In the genomic region with DNA sequence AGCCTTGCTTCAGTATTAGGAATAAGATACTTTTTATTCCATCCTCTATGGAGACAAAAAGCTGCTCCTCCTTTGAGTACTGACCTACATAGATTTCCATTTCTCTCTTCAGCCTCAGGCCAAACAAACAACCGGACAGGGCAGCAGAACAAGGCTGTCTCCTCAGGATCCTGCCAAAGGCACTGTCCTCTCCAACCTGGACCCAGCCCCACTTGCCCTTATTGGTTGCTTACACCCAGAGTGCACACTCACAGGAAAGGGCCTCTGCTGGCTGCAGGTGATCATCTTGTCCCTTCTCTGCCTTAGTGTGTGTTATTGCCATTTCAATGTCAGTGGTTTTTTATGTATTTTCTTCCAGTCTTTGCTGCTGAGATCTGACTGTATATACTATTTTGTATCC, we compare ENCODE assay signal across 25 cellular contexts. TPM values are rescaled to one million over a fixed set of nuclear protein-coding genes. Genes with fewer than 3 reads are reported as not detected.
DNase-seq lines count a peak whose midpoint lies in the region; ATAC-seq, FAIRE-seq and TF ChIP-seq lines count a peak whose summit lies in the region.
"Had no signal": no experiment of that assay in that cellular context is flagged by ENCODE, and none has a peak within 500 bp of the region (broad histone marks: within the 10 kb centered on the region; RNA-seq: fewer than 3 reads in every experiment).

No MANE protein-coding gene starts in this region.

- TF ChIP-seq CTCF in heart right ventricle (IDR thresholded peaks at IDR 0.05), result no peak
- no peak for TF ChIP-seq CTCF in CD14-positive monocyte (IDR thresholded peaks at IDR 0.05)

- peaks cover 54% of the 10 kb centered on the region for H3K36me3 ChIP-seq in CD4-positive, CD25-positive, alpha-beta regulatory T cell (ENCODE audit: control insufficient read depth, insufficient read depth, low read length)
- peaks cover 0 to 97% (median 16%) of the 10 kb centered on the region in 9 donors for H3K36me3 ChIP-seq in heart right ventricle

- H3K4me1 Mint-ChIP-seq in CD4-positive, CD25-positive, alpha-beta regulatory T cell, result peaks cover 0 to 15% (median 9%) of the 10 kb centered on the region in 4 donors
- no peaks in the 10 kb centered on the region for H3K4me1 Mint-ChIP-seq in CD14-positive monocyte

- peaks cover 32% of the 10 kb centered on the region for H3K36me3 Mint-ChIP-seq in CD4-positive, CD25-positive, alpha-beta regulatory T cell
- H3K36me3 Mint-ChIP-seq in CD14-positive monocyte, result peaks cover 76 to 91% of the 10 kb centered on the region in 2 donors

- H3K4me3 ChIP-seq in CD4-positive, CD25-positive, alpha-beta regulatory T cell (ENCODE audit: low read depth, low read length), result no peak overlapping the region
- H3K4me3 ChIP-seq in heart right ventricle, result no peak overlapping the region
- H3K4me3 ChIP-seq: left ventricle myocardium inferior, mucosa of descending colon, SJSA1, upper lobe of left lung had no signal

- no peaks in the 10 kb centered on the region for H3K9me3 ChIP-seq in CD4-positive, CD25-positive, alpha-beta regulatory T cell (ENCODE audit: control insufficient read depth in 2 of 2, low read length in 2 of 2)
- H3K9me3 ChIP-seq in heart right ventricle, result no peaks in the 10 kb centered on the region
- H3K9me3 ChIP-seq: left ventricle myocardium inferior, mucosa of descending colon, neutrophil, SJSA1, upper lobe of left lung had no signal

- no peak overlapping the region for H3K4me3 Mint-ChIP-seq in CD4-positive, CD25-positive, alpha-beta regulatory T cell
- no peak overlapping the region for H3K4me3 Mint-ChIP-seq in CD14-positive monocyte
- H3K4me3 Mint-ChIP-seq: stimulated activated naive CD8-positive, alpha-beta T cell treated with anti-CD3 and anti-CD28 coated beads, Interleukin-15, Interleukin-2, amounts not matched to agents 100 ng/mL and 50 ng/mL, for 24 hours had no signal

- no peak for ATAC-seq in CD4-positive, CD25-positive, alpha-beta regulatory T cell (ENCODE audit: low read depth in 2 of 2)
- ATAC-seq in heart right ventricle, result no peak
- ATAC-seq: mucosa of descending colon had no signal

- no peaks in the 10 kb centered on the region for H3K27me3 Mint-ChIP-seq in CD4-positive, CD25-positive, alpha-beta regulatory T cell
- H3K27me3 Mint-ChIP-seq in CD14-positive monocyte (ENCODE audit: low read depth in 3 of 3), result no peaks in the 10 kb centered on the region
- H3K27me3 Mint-ChIP-seq: stimulated activated naive CD8-positive, alpha-beta T cell treated with anti-CD3 and anti-CD28 coated beads, Interleukin-15, Interleukin-2, amounts not matched to agents 100 ng/mL and 50 ng/mL, for 24 hours had no signal

- FAIRE-seq in GM12891 (lab: Jason Lieb, UNC), result no peak
- FAIRE-seq: endometrium, RCC 7860, small intestine had no signal

- H3K27me3 ChIP-seq in CD4-positive, CD25-positive, alpha-beta regulatory T cell (ENCODE audit: control insufficient read depth, insufficient read depth, low read length), result no peaks in the 10 kb centered on the region
- H3K27me3 ChIP-seq in heart right ventricle, result no peaks in the 10 kb centered on the region
- H3K27me3 ChIP-seq: neutrophil, SJSA1, upper lobe of left lung had no signal

- no peaks in the 10 kb centered on the region for H3K4me1 ChIP-seq in CD4-positive, CD25-positive, alpha-beta regulatory T cell (ENCODE audit: control insufficient read depth, insufficient read depth, low read length, poor library complexity, severe bottlenecking)
- H3K4me1 ChIP-seq in heart right ventricle, result peaks cover 0 to 16% (median 5%) of the 10 kb centered on the region in 9 donors
- H3K4me1 ChIP-seq: SJSA1, upper lobe of left lung had no signal

- intact Hi-C loops in heart right ventricle (cut with DNase I) (no loop called here), CD14-positive monocyte (cut with micrococcal nuclease) (no loop called here)

- peak overlapping the region in 2 of 3 donors; percentile 43 to 80 for H3K27ac Mint-ChIP-seq in CD4-positive, CD25-positive, alpha-beta regulatory T cell
- peak overlapping the region in 2 of 7 donors; percentile 12 to 28 for H3K27ac Mint-ChIP-seq in CD14-positive monocyte
- H3K27ac Mint-ChIP-seq: stimulated activated naive CD8-positive, alpha-beta T cell treated with anti-CD3 and anti-CD28 coated beads, Interleukin-15, Interleukin-2, amounts not matched to agents 100 ng/mL and 50 ng/mL, for 24 hours had no signal

- no peaks in the 10 kb centered on the region for H3K9me3 Mint-ChIP-seq in CD4-positive, CD25-positive, alpha-beta regulatory T cell
- peaks cover 0 to 2% (median 0%) of the 10 kb centered on the region in 7 donors for H3K9me3 Mint-ChIP-seq in CD14-positive monocyte
- H3K9me3 Mint-ChIP-seq: stimulated activated naive CD8-positive, alpha-beta T cell treated with anti-CD3 and anti-CD28 coated beads, Interleukin-15, Interleukin-2, amounts not matched to agents 100 ng/mL and 50 ng/mL, for 24 hours had no signal

- H3K27ac ChIP-seq in CD4-positive, CD25-positive, alpha-beta regulatory T cell (ENCODE audit: insufficient read depth, low read length, poor library complexity, severe bottlenecking), result no peak overlapping the region
- H3K27ac ChIP-seq in caudate nucleus (ENCODE audit: low read depth, low read length), result peak overlapping the region; percentile 69
- H3K27ac ChIP-seq in heart right ventricle, result no peak overlapping the region
- H3K27ac ChIP-seq: left ventricle myocardium inferior, SJSA1, upper lobe of left lung had no signal

- 72 to 95% methylated on average over 1 of the region's 1 CpG for WGBS in heart right ventricle, 2 donors

- 0 out of 2 replicates have a peak, but pooled peaks have one; percentile 6 for TF ChIP-seq POLR2A in GM12891 (IDR thresholded peaks at IDR 0.05; ENCODE audit: low read depth, low read length)

- DNase-seq in CD4-positive, CD25-positive, alpha-beta regulatory T cell, result no peak
- DNase-seq in GM12891 (ENCODE audit: insufficient read length, low spot score) (no peak), caudate nucleus (lab: John Stamatoyannopoulos, UW) (peak in 3 of 61 donors; percentile 14 to 25 (median 15)), mesenteric fat pad (ENCODE audit: low spot score) (peak; percentile 69), heart right ventricle (no peak), NCI-H2107 treated with DMSO at 0.1 percent for 48 hours (lab: John Stamatoyannopoulos, UW; ENCODE audit: unreplicated experiment) (no peak), DMS79 (lab: John Stamatoyannopoulos, UW) (no peak), CD14-positive monocyte (ENCODE audit: low spot score) (no peak)
- DNase-seq: activated CD4-positive, CD25-positive, alpha-beta regulatory T cell treated with anti-CD3 and anti-CD28 coated beads, Interleukin-2, amount 50 U/mL, for 72 hours; activated gamma-delta T cell treated with Interleukin-2 at 50 U/mL for 16 hours; aorta; IMR-90; left ventricle myocardium inferior; mucosa of descending colon; NCI-H1417 treated with DMSO at 0.1 percent for 48 hours; NCI-H510A treated with DMSO at 0.1 percent for 48 hours; NK-92 treated with Interleukin-12 subunit alpha and Interleukin-12 subunit beta, amount 100 ng/mL, for 24 hours; small intestine; stimulated activated CD4-positive, alpha-beta T cell treated with anti-CD3 and anti-CD28 coated beads, Interleukin-2, amount 100 ng/mL, for 48 hours; upper lobe of left lung had no signal

TF ChIP-seq in GM12891, 5 proteins besides CTCF, POLR2A, EP300 and RAD21:
- no peak for TF ChIP-seq TAF1 (IDR thresholded peaks at IDR 0.05; ENCODE audit: low read depth, low read length)
- TF ChIP-seq SPI1 (IDR thresholded peaks at IDR 0.05; ENCODE audit: low read depth, low read length), result no peak

RNA-seq across cellular contexts. Expression of gene LIG3, which starts 26.6 kb away (rescaled TPM):
- total RNA-seq in CD4-positive, CD25-positive, alpha-beta regulatory T cell, result 39.1 TPM
- polyA plus RNA-seq in CD4-positive, CD25-positive, alpha-beta regulatory T cell, result 10 to 100 TPM in 3 of 4 donors, 1 to 10 TPM in 1; 9.5 to 11.4 (median 10.5) TPM
- 9.5 TPM for polyA plus RNA-seq in GM12891 (2012; ENCODE audit: low read depth, missing spikeins)
- 24.0 TPM for total RNA-seq in mesenteric fat pad
- total RNA-seq in heart right ventricle, result 10 to 100 TPM; 16.8 to 27.7 (median 20.7) TPM
- polyA plus RNA-seq in heart right ventricle, result 1 to 10 TPM; 5.2 to 9.4 TPM
- polyA plus RNA-seq in CD14-positive monocyte, result 1 to 10 TPM; 6.0 to 7.5 TPM

RNA-seq across cellular contexts. Expression of gene ZNF830, which starts 45.6 kb away (rescaled TPM):
- 36.4 TPM for total RNA-seq in CD4-positive, CD25-positive, alpha-beta regulatory T cell
- 10 to 100 TPM; 15.8 to 28.6 (median 21.0) TPM for polyA plus RNA-seq in CD4-positive, CD25-positive, alpha-beta regulatory T cell
- polyA plus RNA-seq in GM12891 (2012; ENCODE audit: low read depth, missing spikeins), result 7.4 TPM
- total RNA-seq in mesenteric fat pad (8.7 TPM), heart right ventricle (10 to 100 TPM in 3 of 10 donors, 1 to 10 TPM in 7; 8.1 to 11.2 (median 9.0) TPM)
- polyA plus RNA-seq in heart right ventricle (1 to 10 TPM; 6.3 to 6.9 TPM), CD14-positive monocyte (1 to 10 TPM; 4.2 to 4.7 TPM)

RNA-seq across cellular contexts. Expression of gene CCT6B, which starts 45.7 kb away (rescaled TPM):
- total RNA-seq in CD4-positive, CD25-positive, alpha-beta regulatory T cell, result 2.7 TPM
- 1 to 10 TPM; 1.3 to 4.2 (median 1.7) TPM for polyA plus RNA-seq in CD4-positive, CD25-positive, alpha-beta regulatory T cell
- polyA plus RNA-seq in GM12891 (2012; ENCODE audit: low read depth, missing spikeins), result 3.5 TPM
- total RNA-seq in mesenteric fat pad (2.0 TPM), heart right ventricle (1 to 10 TPM; 1.4 to 2.8 (median 1.9) TPM)
- polyA plus RNA-seq in heart right ventricle (1 to 10 TPM in 1 of 2 donors, under 1 TPM in 1; 0.67 to 1.4 TPM), CD14-positive monocyte (1 to 10 TPM; 1.4 to 1.8 TPM)

RNA-seq across cellular contexts. Expression of gene RFFL, which starts 56.5 kb away (rescaled TPM):
- total RNA-seq in CD4-positive, CD25-positive, alpha-beta regulatory T cell, result 118 TPM
- 100 to 1,000 TPM in 1 of 4 donors, 10 to 100 TPM in 3; 69.8 to 128 (median 79.3) TPM for polyA plus RNA-seq in CD4-positive, CD25-positive, alpha-beta regulatory T cell
- polyA plus RNA-seq in GM12891 (2012; ENCODE audit: low read depth, missing spikeins), result 18.7 TPM
- total RNA-seq in mesenteric fat pad (23.7 TPM), heart right ventricle (10 to 100 TPM in 9 of 10 donors, 1 to 10 TPM in 1; 9.2 to 19.3 (median 13.9) TPM)
- polyA plus RNA-seq in heart right ventricle (1 to 10 TPM; 2.3 to 4.6 TPM), CD14-positive monocyte (10 to 100 TPM; 16.1 to 24.7 TPM)
